In genomic region chr7:132472463-132473120, GRCh38 we compare ENCODE assay signal across 1 cellular context.
A peak's percentile ranks its signal among the peaks of the same experiment; 100 is the strongest.
TF ChIP-seq lines count a peak whose summit lies in the region.

No MANE protein-coding gene starts in this region.

TF ChIP-seq in SK-N-SH, 30 proteins besides CTCF, POLR2A, EP300 and RAD21 (continued from another document):
- TF ChIP-seq, protein P1, sequence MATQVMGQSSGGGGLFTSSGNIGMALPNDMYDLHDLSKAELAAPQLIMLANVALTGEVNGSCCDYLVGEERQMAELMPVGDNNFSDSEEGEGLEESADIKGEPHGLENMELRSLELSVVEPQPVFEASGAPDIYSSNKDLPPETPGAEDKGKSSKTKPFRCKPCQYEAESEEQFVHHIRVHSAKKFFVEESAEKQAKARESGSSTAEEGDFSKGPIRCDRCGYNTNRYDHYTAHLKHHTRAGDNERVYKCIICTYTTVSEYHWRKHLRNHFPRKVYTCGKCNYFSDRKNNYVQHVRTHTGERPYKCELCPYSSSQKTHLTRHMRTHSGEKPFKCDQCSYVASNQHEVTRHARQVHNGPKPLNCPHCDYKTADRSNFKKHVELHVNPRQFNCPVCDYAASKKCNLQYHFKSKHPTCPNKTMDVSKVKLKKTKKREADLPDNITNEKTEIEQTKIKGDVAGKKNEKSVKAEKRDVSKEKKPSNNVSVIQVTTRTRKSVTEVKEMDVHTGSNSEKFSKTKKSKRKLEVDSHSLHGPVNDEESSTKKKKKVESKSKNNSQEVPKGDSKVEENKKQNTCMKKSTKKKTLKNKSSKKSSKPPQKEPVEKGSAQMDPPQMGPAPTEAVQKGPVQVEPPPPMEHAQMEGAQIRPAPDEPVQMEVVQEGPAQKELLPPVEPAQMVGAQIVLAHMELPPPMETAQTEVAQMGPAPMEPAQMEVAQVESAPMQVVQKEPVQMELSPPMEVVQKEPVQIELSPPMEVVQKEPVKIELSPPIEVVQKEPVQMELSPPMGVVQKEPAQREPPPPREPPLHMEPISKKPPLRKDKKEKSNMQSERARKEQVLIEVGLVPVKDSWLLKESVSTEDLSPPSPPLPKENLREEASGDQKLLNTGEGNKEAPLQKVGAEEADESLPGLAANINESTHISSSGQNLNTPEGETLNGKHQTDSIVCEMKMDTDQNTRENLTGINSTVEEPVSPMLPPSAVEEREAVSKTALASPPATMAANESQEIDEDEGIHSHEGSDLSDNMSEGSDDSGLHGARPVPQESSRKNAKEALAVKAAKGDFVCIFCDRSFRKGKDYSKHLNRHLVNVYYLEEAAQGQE (IDR thresholded peaks at IDR 0.05; ENCODE audit: low read depth, low read length), result no peak
- TF ChIP-seq RFX5 (IDR thresholded peaks at IDR 0.05; ENCODE audit: low read length) (0 out of 2 replicates have a peak, but pooled peaks have one; percentile 7), RCOR1 (IDR thresholded peaks at IDR 0.05; ENCODE audit: low read length) (peak; percentile 80), SIN3A (IDR thresholded peaks at IDR 0.05; ENCODE audit: borderline replicate concordance, low read depth, low read length) (no peak), CHD2 (IDR thresholded peaks at IDR 0.05; ENCODE audit: low read length, partially characterized antibody) (peak; percentile 69), MXI1 (IDR thresholded peaks at IDR 0.05; ENCODE audit: low read depth, low read length) (peak; percentile 73; the same call in 1 of the 2 replicates), ELF1 (IDR thresholded peaks at IDR 0.05) (no peak), FOXM1 (IDR thresholded peaks at IDR 0.05; ENCODE audit: low read depth) (no peak), POLR2AphosphoS5 (IDR thresholded peaks at IDR 0.05; ENCODE audit: low read depth, low read length) (no peak), EZH2phosphoT487 (IDR thresholded peaks at IDR 0.05; ENCODE audit: borderline replicate concordance, low read depth) (no peak)
- TF ChIP-seq, protein P2, sequence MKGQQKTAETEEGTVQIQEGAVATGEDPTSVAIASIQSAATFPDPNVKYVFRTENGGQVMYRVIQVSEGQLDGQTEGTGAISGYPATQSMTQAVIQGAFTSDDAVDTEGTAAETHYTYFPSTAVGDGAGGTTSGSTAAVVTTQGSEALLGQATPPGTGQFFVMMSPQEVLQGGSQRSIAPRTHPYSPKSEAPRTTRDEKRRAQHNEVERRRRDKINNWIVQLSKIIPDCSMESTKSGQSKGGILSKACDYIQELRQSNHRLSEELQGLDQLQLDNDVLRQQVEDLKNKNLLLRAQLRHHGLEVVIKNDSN (IDR thresholded peaks at IDR 0.05; ENCODE audit: borderline replicate concordance, low read depth), result no peak
- TF ChIP-seq, protein P3, sequence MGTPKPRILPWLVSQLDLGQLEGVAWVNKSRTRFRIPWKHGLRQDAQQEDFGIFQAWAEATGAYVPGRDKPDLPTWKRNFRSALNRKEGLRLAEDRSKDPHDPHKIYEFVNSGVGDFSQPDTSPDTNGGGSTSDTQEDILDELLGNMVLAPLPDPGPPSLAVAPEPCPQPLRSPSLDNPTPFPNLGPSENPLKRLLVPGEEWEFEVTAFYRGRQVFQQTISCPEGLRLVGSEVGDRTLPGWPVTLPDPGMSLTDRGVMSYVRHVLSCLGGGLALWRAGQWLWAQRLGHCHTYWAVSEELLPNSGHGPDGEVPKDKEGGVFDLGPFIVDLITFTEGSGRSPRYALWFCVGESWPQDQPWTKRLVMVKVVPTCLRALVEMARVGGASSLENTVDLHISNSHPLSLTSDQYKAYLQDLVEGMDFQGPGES (IDR thresholded peaks at IDR 0.05; ENCODE audit: low read depth, low read length), result no peak
